ENCODE assay signal across 23 cellular contexts in the genomic region with DNA sequence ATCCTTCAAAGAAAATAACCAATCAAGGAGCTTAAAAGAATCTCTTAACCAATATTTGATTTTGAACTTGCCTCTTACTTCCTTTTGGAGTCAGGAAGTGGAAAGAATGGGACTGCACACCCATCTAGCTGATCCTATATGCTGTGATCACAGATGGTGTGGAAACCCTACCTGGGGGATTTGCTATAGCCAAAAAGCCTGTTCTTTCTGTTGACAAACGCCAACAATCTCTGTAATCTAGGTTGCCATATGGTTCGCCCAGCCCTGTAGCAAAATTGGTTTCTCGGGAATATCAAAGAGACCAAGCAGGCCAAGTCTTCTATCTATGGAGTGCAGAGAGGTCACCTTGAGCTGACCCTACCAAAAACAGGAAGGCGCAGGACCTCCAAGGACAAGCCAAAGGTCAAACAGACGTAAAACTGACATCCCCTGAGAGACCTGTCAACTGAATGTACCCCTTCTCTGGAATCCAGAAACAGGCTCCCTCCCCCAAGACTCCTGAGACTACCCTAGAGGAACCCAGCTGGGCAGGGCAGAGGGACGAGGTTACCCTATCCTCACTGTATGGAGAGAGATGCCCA. TPM values are rescaled to one million over a fixed set of nuclear protein-coding genes. Genes with fewer than 3 reads are reported as not detected.
DNase-seq lines count a peak whose midpoint lies in the region; ATAC-seq, FAIRE-seq and TF ChIP-seq lines count a peak whose summit lies in the region.
"Had no signal": no experiment of that assay in that cellular context is flagged by ENCODE, and none has a peak within 500 bp of the region (broad histone marks: within the 10 kb centered on the region; RNA-seq: fewer than 3 reads in every experiment).

No MANE protein-coding gene starts in this region.

- H3K36me3 Mint-ChIP-seq in GM23338 (ENCODE audit: low read depth) = no peaks in the 10 kb centered on the region

- H3K4me3 Mint-ChIP-seq in GM23338 = no peak overlapping the region; the same call in 2 of the 3 replicates

- H3K9me3 Mint-ChIP-seq in GM23338 = no peaks in the 10 kb centered on the region

- H3K27ac Mint-ChIP-seq in GM23338 = no peak overlapping the region

- H3K9me2 ChIP-seq in GM23338 (ENCODE audit: insufficient read depth) = no peaks in the 10 kb centered on the region

- CTCF ChIA-PET in K562 (lab: Yijun Ruan, JAX; ENCODE audit: low intra/inter-chr PET ratio) = no interaction called here

- peak overlapping the region; percentile 39; the same call in 1 of the 2 replicates for H3K4me3 ChIP-seq in GM23338
- no peak overlapping the region for H3K4me3 ChIP-seq in K562
- H3K4me3 ChIP-seq: SK-N-MC had no signal

- no peaks in the 10 kb centered on the region for H3F3A ChIP-seq in GM23338 (replicated peaks; ENCODE audit: low read depth)

- no peaks in the 10 kb centered on the region for H3K79me2 ChIP-seq in GM23338 (replicated peaks; ENCODE audit: insufficient read depth)
- no peaks in the 10 kb centered on the region for H3K79me2 ChIP-seq in K562 (ENCODE audit: control insufficient read depth, insufficient read depth, low read length)

- 5% methylated on average over 6 of the region's 6 CpGs for WGBS in K562 (ENCODE audit: insufficient coverage, low coverage, missing lambda C conversion rate)

- H3K27ac ChIP-seq in GM23338 (ENCODE audit: low read depth) = no peak overlapping the region
- no peak overlapping the region for H3K27ac ChIP-seq in K562 (ENCODE audit: extremely low read depth, low read depth, low read length)
- H3K27ac ChIP-seq: RWPE1, SK-N-MC had no signal

- no peak for TF ChIP-seq POLR2A in K562 (conservative IDR thresholded peaks at IDR 0.05)
- TF ChIP-seq POLR2A in GM18505 (IDR thresholded peaks at IDR 0.05; ENCODE audit: borderline replicate concordance, extremely low read depth, insufficient read depth, insufficient read length) = no peak

- no peak for TF ChIP-seq CTCF in GM23338 (conservative IDR thresholded peaks at IDR 0.05; ENCODE audit: low read depth in 2 of 2)
- TF ChIP-seq CTCF in K562 (IDR thresholded peaks at IDR 0.05 in 2 of 3, conservative IDR thresholded peaks at IDR 0.05 in 1 of 3; ENCODE audit: insufficient read depth in 2 of 3, low read depth in 1 of 3, low read length in 3 of 3) = no peak

- no peaks in the 10 kb centered on the region for H4K20me1 ChIP-seq in GM23338 (replicated peaks; ENCODE audit: insufficient read depth)
- no peaks in the 10 kb centered on the region for H4K20me1 ChIP-seq in K562 (replicated peaks; ENCODE audit: control insufficient read depth, insufficient read depth, low read length)

- no peak for TF ChIP-seq RAD21 in K562 (CRISPR knock-in tag; conservative IDR thresholded peaks at IDR 0.05 in 1 of 2, IDR thresholded peaks at IDR 0.05 in 1 of 2)

- ATAC-seq in GM23338 = peak; percentile 38
- ATAC-seq in K562 = no peak
- ATAC-seq in GM18505 (IDR thresholded peaks at IDR 0.05; ENCODE audit: unreplicated experiment) = no peak
- no peak for ATAC-seq in HG03354 (IDR thresholded peaks at IDR 0.05; ENCODE audit: poor library complexity, severe bottlenecking, unreplicated experiment)

- H3K9me3 ChIP-seq in K562 (replicated peaks; ENCODE audit: control insufficient read depth, insufficient read depth, low read depth, low read length) = no peaks in the 10 kb centered on the region
- H3K9me3 ChIP-seq: BE2C had no signal

- H3K9me1 ChIP-seq in K562 (ENCODE audit: control insufficient read depth, insufficient read depth, low read length) = no peaks in the 10 kb centered on the region

- intact Hi-C loops in K562 (cut with micrococcal nuclease) = no loop called here

- in situ Hi-C loops in K562 (cut with MboI) = no loop called here

- H3K9ac ChIP-seq in K562 (ENCODE audit: insufficient read depth in 1 of 2, low read depth in 2 of 2, low read length in 2 of 2) = no peak overlapping the region

- H3K4me2 ChIP-seq in GM23338 = no peak overlapping the region
- no peak overlapping the region for H3K4me2 ChIP-seq in K562 (ENCODE audit: insufficient read depth, low read length)

- H3K27me3 Mint-ChIP-seq in GM23338 (ENCODE audit: insufficient read depth, low read depth, poor library complexity) = peaks cover 1% of the 10 kb centered on the region

- H3K4me1 Mint-ChIP-seq in GM23338 = no peaks in the 10 kb centered on the region; the same call in 2 of the 3 replicates

- FAIRE-seq in K562 (lab: Jason Lieb, UNC) = peak; percentile 44
- FAIRE-seq: GM19239, H54 had no signal

- H2AFZ ChIP-seq in GM23338 (no peak overlapping the region), K562 (ENCODE audit: low read depth, low read length) (no peak overlapping the region)

- POLR2A ChIA-PET in K562 (lab: Yijun Ruan, JAX) = no interaction called here

- H3K4me1 ChIP-seq in GM23338 (ENCODE audit: insufficient read depth) (no peaks in the 10 kb centered on the region), K562 (replicated peaks in 1 of 2; ENCODE audit: control insufficient read depth in 2 of 2, insufficient read depth in 2 of 2, low read length in 2 of 2) (no peaks in the 10 kb centered on the region; a peak in 1 of 5 replicates)
- H3K4me1 ChIP-seq: BE2C had no signal

- no peak for TF ChIP-seq EP300 in K562 (IDR thresholded peaks at IDR 0.05; ENCODE audit: low read length)

- no TSS peak for BruUV-seq in K562 (replicated peaks; lab: Mats Ljungman, UMichigan)

- no peak for DNase-seq in GM23338 (ENCODE audit: low spot score)
- DNase-seq in NCI-H524 (lab: John Stamatoyannopoulos, UW) = peak; percentile 84 to 97
- DNase-seq in K562 (ENCODE audit: extremely low read depth in 1 of 4, low spot score in 3 of 4) = no peak
- DNase-seq in SKM-1 treated with dmso at 0.1 percent for 144 hours (lab: John Stamatoyannopoulos, UW; ENCODE audit: unreplicated experiment) = no peak
- no peak for DNase-seq in stimulated activated CD4-positive, alpha-beta T cell treated with anti-CD3 and anti-CD28 coated beads, Interleukin-1b, Interleukin-23, amount 100 ng/mL, for 48 hours
- DNase-seq: BE2C; DND-41; KBM-7; MM.1S; NCI-H1048; NCI-H1436; NCI-H2029 treated with DMSO at 0.1 percent for 48 hours; NCI-H446; NK-92 treated with Interleukin-12 subunit alpha and Interleukin-12 subunit beta, amount 100 ng/mL, for 24 hours; SHP77 treated with DMSO at 0.1 percent for 48 hours; T-helper 2 cell had no signal

- H3K27me3 ChIP-seq in GM23338 (ENCODE audit: insufficient read depth) (peaks cover 25% of the 10 kb centered on the region; the same call in 1 of the 2 replicates), K562 (ENCODE audit: control insufficient read depth in 2 of 2, insufficient read depth in 2 of 2, low read length in 2 of 2) (peaks cover 4 to 8% of the 10 kb centered on the region in 2 experiments; a peak in 4 of 5 replicates)
- H3K27me3 ChIP-seq: BE2C had no signal

- H3K36me3 ChIP-seq in GM23338 (ENCODE audit: insufficient read depth) = no peaks in the 10 kb centered on the region
- no peaks in the 10 kb centered on the region for H3K36me3 ChIP-seq in K562 (ENCODE audit: control insufficient read depth, insufficient read depth, low read length)
- H3K36me3 ChIP-seq: BE2C had no signal

TF ChIP-seq in GM23338, 12 proteins besides CTCF, POLR2A, EP300 and RAD21 (continues in another document):
- TF ChIP-seq EZH2phosphoT487 (IDR thresholded peaks at IDR 0.05; ENCODE audit: unreplicated experiment) = no peak
- no peak for TF ChIP-seq NANOG (IDR thresholded peaks at IDR 0.05; ENCODE audit: borderline replicate concordance)
- no peak for TF ChIP-seq POLR2AphosphoS5 (IDR thresholded peaks at IDR 0.05; ENCODE audit: low read depth)
- TF ChIP-seq EZH2 (IDR thresholded peaks at IDR 0.05; ENCODE audit: low read depth, unreplicated experiment) = no peak
- TF ChIP-seq CREB1 (CRISPR knock-in tag; IDR thresholded peaks at IDR 0.05; ENCODE audit: low read depth) = no peak

TF ChIP-seq in K562, 482 proteins besides CTCF, POLR2A, EP300 and RAD21:
- TF ChIP-seq CBFA2T2 (conservative IDR thresholded peaks at IDR 0.05) (0 out of 2 replicates have a peak, but pooled peaks have one; percentile 12), TAL1 (IDR thresholded peaks at IDR 0.05) (peak; percentile 24; the same call in 1 of the 2 replicates), ESRRA (IDR thresholded peaks at IDR 0.05; ENCODE audit: borderline replicate concordance, low read depth) (peak; percentile 82), MAFF (IDR thresholded peaks at IDR 0.05; ENCODE audit: low read length) (no peak), CBFA2T3 (IDR thresholded peaks at IDR 0.05) (peak; percentile 43)
TF ChIP-seq in K562: peak in this region for 4.

RNA-seq across cellular contexts. Expression of a gene that starts 19.4 kb away (rescaled TPM):
- total RNA-seq in GM23338 (2014; rRNA removed; shearing (Covaris generic)) = 0.70 and 1.3 TPM in 2 replicates
- polyA plus RNA-seq in GM23338 (2016; fragmentation: Nextera tagmentation; extraction: Ambion mirVana) (0.28 and 0.37 TPM in 2 replicates), K562 (2011; rRNA removed) (not detected in 2 replicates), K562 (2014; fragmentation: Illumina TruSeq; extraction: Trizol) (not detected in 2 replicates), K562 (2014; fragmentation: Nextera tagmentation; extraction: Ambion mirVana) (not detected), K562 (2014; rRNA removed) (not detected in 2 replicates)
- total RNA-seq in K562 (2011; cell fraction: chromatin; rRNA removed; ENCODE audit: low replicate concordance) = not detected in 2 replicates
- not detected in 2 replicates for total RNA-seq in K562 (2011; cell fraction: nucleolus; rRNA removed)
- total RNA-seq in K562 (2011; cell fraction: nucleoplasm; rRNA removed) = not detected in 2 replicates
- total RNA-seq in K562 (2014; rRNA removed) (not detected in 2 replicates), K562 (2014; rRNA removed; fragmentation: Illumina TruSeq; extraction: Trizol) (not detected in 2 replicates), K562 (2015; rRNA removed; fragmentation: Illumina TruSeq; extraction: Trizol) (not detected in 2 replicates), K562 (2021) (0.07 TPM in 1 of 2 replicates, not detected in the other)
- polyA plus RNA-seq in K562 (2011; cell fraction: cytosol; rRNA removed) = 0.09 and 0.13 TPM in 2 replicates
- polyA plus RNA-seq in K562 (2011; cell fraction: nucleus; rRNA removed) = not detected in 2 replicates
- polyA plus RNA-seq in K562 (2012) = 0.10 and 0.29 TPM in 2 replicates
- polyA minus RNA-seq in K562 (2011; rRNA and poly(A)+ RNA removed) = not detected in 2 replicates
- polyA minus RNA-seq in K562 (2011; cell fraction: cytosol; rRNA and poly(A)+ RNA removed) = not detected in 2 replicates
- polyA minus RNA-seq in K562 (2011; cell fraction: nucleus; rRNA and poly(A)+ RNA removed) = not detected in 2 replicates
- total RNA-seq: A673 had no signal

Comparison
In these comparisons a context has a peak if more than half of its experiments do, and no peak if none do; other contexts are left out.
1. DNase-seq: peak in NCI-H524 (2 of 2); none in GM23338 (single experiment), K562 (0 of 4), SKM-1 treated with dmso at 0.1 percent for 144 hours (single experiment) and stimulated activated CD4-positive, alpha-beta T cell treated with anti-CD3 and anti-CD28 coated beads, Interleukin-1b, Interleukin-23, amount 100 ng/mL, for 48 hours (single experiment).